ENCODE assay signal across 1 cellular context in the genomic region with DNA sequence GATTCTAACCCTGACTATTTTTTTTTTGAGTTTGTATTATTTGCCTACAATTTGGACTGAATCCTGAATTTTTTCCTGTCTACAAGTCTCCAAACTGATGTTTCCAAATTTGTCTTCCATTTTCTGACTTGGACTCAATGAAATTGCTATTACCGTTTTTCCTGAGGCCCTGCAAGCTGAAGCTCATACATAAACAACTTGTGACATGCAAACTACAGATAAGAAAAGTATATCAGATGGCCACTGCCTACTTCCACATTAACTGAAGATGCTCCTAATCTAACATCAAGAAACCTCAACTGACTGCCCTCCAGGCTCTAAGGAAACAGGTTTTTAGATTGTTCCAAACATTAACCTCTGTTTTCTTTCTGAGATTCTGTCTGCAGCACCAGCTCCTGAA.
TF ChIP-seq lines count a peak whose summit lies in the region.

No MANE protein-coding gene starts in this region.

TF ChIP-seq in K562, 482 proteins besides CTCF, POLR2A, EP300 and RAD21 (continued from another document and continues in another):
- TF ChIP-seq, protein P1, sequence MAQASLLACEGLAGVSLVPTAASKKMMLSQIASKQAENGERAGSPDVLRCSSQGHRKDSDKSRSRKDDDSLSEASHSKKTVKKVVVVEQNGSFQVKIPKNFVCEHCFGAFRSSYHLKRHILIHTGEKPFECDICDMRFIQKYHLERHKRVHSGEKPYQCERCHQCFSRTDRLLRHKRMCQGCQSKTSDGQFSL (CRISPR knock-in tag; IDR thresholded peaks at IDR 0.05): no peak
- TF ChIP-seq, protein P1 (tag; IDR thresholded peaks at IDR 0.05): no peak
- TF ChIP-seq TFAM (CRISPR knock-in tag; conservative IDR thresholded peaks at IDR 0.05) (no peak), SOX6 (IDR thresholded peaks at IDR 0.05) (peak; percentile 22; the same call in 1 of the 2 replicates), ZNF583 (CRISPR knock-in tag; IDR thresholded peaks at IDR 0.05) (no peak), NRF1 (conservative IDR thresholded peaks at IDR 0.05 in 1 of 2, IDR thresholded peaks at IDR 0.05 in 1 of 2) (no peak), ZNF253 (CRISPR knock-in tag; conservative IDR thresholded peaks at IDR 0.05) (no peak), CBFA2T3 (IDR thresholded peaks at IDR 0.05) (no peak), ZNF778 (CRISPR knock-in tag; IDR thresholded peaks at IDR 0.05) (no peak), NR2C1 (IDR thresholded peaks at IDR 0.05) (no peak), NR2C1 (tag; IDR thresholded peaks at IDR 0.05) (no peak), CBX3 (IDR thresholded peaks at IDR 0.05; ENCODE audit: borderline replicate concordance in 1 of 2, low read length in 2 of 2) (no peak), HNRNPL (IDR thresholded peaks at IDR 0.05; ENCODE audit: low read depth, low read length) (no peak), RBM14 (IDR thresholded peaks at IDR 0.05; ENCODE audit: borderline replicate concordance, insufficient read depth, low read depth, low read length) (no peak), FOXA3 (CRISPR knock-in tag; conservative IDR thresholded peaks at IDR 0.05 in 1 of 2, IDR thresholded peaks at IDR 0.05 in 1 of 2) (peak in 1 of 2 experiments; percentile 48; a peak in 1 of 4 replicates), ZNF239 (CRISPR knock-in tag; IDR thresholded peaks at IDR 0.05) (peak; percentile 75), ZC3H8 (IDR thresholded peaks at IDR 0.05) (no peak), ZNF23 (CRISPR knock-in tag; IDR thresholded peaks at IDR 0.05) (no peak; the same call in 1 of the 2 replicates), SNIP1 (IDR thresholded peaks at IDR 0.05; ENCODE audit: low read depth) (no peak), MEF2A (IDR thresholded peaks at IDR 0.05; ENCODE audit: control insufficient read depth, low read depth, low read length) (no peak), TOE1 (IDR thresholded peaks at IDR 0.05; ENCODE audit: borderline replicate concordance) (no peak), TOE1 (CRISPR knock-in tag; IDR thresholded peaks at IDR 0.05; ENCODE audit: borderline replicate concordance, low read depth) (no peak), YY1 (IDR thresholded peaks at IDR 0.05; ENCODE audit: borderline replicate concordance in 1 of 3, control insufficient read depth in 1 of 3, extremely low read depth in 1 of 3, insufficient read depth in 3 of 3, insufficient read length in 1 of 3, insufficient replicate concordance in 2 of 3, low read depth in 1 of 3, low read length in 2 of 3) (no peak), MYBL2 (IDR thresholded peaks at IDR 0.05; ENCODE audit: low read depth) (no peak), MYBL2 (CRISPR knock-in tag; IDR thresholded peaks at IDR 0.05; ENCODE audit: borderline replicate concordance) (no peak), SMAD4 (CRISPR knock-in tag; conservative IDR thresholded peaks at IDR 0.05) (peak; percentile 31; the same call in 1 of the 2 replicates), RB1 (IDR thresholded peaks at IDR 0.05; ENCODE audit: low read depth) (no peak), FOSL1 (tag; conservative IDR thresholded peaks at IDR 0.05) (peak; percentile 45; the same call in 1 of the 2 replicates), ZNF696 (CRISPR knock-in tag; conservative IDR thresholded peaks at IDR 0.05) (no peak), FOXM1 (IDR thresholded peaks at IDR 0.05; ENCODE audit: low read depth) (no peak), FOXM1 (CRISPR knock-in tag; IDR thresholded peaks at IDR 0.05; ENCODE audit: low read depth) (no peak), TRIM24 (IDR thresholded peaks at IDR 0.05) (no peak), NR2C2 (CRISPR knock-in tag; IDR thresholded peaks at IDR 0.05) (no peak), NR2C2 (tag; IDR thresholded peaks at IDR 0.05) (no peak; the same call in 1 of the 2 replicates)
- TF ChIP-seq, protein P2, sequence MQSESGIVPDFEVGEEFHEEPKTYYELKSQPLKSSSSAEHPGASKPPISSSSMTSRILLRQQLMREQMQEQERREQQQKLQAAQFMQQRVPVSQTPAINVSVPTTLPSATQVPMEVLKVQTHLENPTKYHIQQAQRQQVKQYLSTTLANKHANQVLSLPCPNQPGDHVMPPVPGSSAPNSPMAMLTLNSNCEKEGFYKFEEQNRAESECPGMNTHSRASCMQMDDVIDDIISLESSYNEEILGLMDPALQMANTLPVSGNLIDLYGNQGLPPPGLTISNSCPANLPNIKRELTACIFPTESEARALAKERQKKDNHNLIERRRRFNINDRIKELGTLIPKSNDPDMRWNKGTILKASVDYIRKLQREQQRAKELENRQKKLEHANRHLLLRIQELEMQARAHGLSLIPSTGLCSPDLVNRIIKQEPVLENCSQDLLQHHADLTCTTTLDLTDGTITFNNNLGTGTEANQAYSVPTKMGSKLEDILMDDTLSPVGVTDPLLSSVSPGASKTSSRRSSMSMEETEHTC (IDR thresholded peaks at IDR 0.05): 0 out of 2 replicates have a peak, but pooled peaks have one; percentile 26
- TF ChIP-seq, protein P3, sequence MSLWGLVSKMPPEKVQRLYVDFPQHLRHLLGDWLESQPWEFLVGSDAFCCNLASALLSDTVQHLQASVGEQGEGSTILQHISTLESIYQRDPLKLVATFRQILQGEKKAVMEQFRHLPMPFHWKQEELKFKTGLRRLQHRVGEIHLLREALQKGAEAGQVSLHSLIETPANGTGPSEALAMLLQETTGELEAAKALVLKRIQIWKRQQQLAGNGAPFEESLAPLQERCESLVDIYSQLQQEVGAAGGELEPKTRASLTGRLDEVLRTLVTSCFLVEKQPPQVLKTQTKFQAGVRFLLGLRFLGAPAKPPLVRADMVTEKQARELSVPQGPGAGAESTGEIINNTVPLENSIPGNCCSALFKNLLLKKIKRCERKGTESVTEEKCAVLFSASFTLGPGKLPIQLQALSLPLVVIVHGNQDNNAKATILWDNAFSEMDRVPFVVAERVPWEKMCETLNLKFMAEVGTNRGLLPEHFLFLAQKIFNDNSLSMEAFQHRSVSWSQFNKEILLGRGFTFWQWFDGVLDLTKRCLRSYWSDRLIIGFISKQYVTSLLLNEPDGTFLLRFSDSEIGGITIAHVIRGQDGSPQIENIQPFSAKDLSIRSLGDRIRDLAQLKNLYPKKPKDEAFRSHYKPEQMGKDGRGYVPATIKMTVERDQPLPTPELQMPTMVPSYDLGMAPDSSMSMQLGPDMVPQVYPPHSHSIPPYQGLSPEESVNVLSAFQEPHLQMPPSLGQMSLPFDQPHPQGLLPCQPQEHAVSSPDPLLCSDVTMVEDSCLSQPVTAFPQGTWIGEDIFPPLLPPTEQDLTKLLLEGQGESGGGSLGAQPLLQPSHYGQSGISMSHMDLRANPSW (CRISPR knock-in tag; IDR thresholded peaks at IDR 0.05): no peak
- TF ChIP-seq, protein P4, sequence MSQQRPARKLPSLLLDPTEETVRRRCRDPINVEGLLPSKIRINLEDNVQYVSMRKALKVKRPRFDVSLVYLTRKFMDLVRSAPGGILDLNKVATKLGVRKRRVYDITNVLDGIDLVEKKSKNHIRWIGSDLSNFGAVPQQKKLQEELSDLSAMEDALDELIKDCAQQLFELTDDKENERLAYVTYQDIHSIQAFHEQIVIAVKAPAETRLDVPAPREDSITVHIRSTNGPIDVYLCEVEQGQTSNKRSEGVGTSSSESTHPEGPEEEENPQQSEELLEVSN (IDR thresholded peaks at IDR 0.05; ENCODE audit: borderline replicate concordance in 1 of 2, extremely low read depth in 1 of 2, insufficient read depth in 1 of 2, insufficient read length in 1 of 2, low read depth in 1 of 2, low read length in 1 of 2, poor library complexity in 1 of 2, severe bottlenecking in 1 of 2): no peak
- TF ChIP-seq, protein P5, sequence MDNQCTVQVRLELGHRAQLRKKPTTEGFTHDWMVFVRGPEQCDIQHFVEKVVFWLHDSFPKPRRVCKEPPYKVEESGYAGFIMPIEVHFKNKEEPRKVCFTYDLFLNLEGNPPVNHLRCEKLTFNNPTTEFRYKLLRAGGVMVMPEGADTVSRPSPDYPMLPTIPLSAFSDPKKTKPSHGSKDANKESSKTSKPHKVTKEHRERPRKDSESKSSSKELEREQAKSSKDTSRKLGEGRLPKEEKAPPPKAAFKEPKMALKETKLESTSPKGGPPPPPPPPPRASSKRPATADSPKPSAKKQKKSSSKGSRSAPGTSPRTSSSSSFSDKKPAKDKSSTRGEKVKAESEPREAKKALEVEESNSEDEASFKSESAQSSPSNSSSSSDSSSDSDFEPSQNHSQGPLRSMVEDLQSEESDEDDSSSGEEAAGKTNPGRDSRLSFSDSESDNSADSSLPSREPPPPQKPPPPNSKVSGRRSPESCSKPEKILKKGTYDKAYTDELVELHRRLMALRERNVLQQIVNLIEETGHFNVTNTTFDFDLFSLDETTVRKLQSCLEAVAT (IDR thresholded peaks at IDR 0.05): no peak
- TF ChIP-seq, protein P6, sequence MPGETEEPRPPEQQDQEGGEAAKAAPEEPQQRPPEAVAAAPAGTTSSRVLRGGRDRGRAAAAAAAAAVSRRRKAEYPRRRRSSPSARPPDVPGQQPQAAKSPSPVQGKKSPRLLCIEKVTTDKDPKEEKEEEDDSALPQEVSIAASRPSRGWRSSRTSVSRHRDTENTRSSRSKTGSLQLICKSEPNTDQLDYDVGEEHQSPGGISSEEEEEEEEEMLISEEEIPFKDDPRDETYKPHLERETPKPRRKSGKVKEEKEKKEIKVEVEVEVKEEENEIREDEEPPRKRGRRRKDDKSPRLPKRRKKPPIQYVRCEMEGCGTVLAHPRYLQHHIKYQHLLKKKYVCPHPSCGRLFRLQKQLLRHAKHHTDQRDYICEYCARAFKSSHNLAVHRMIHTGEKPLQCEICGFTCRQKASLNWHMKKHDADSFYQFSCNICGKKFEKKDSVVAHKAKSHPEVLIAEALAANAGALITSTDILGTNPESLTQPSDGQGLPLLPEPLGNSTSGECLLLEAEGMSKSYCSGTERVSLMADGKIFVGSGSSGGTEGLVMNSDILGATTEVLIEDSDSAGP (CRISPR knock-in tag; IDR thresholded peaks at IDR 0.05): no peak
- TF ChIP-seq, protein P7, sequence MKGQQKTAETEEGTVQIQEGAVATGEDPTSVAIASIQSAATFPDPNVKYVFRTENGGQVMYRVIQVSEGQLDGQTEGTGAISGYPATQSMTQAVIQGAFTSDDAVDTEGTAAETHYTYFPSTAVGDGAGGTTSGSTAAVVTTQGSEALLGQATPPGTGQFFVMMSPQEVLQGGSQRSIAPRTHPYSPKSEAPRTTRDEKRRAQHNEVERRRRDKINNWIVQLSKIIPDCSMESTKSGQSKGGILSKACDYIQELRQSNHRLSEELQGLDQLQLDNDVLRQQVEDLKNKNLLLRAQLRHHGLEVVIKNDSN (CRISPR knock-in tag; IDR thresholded peaks at IDR 0.05): no peak
- TF ChIP-seq, protein P8, sequence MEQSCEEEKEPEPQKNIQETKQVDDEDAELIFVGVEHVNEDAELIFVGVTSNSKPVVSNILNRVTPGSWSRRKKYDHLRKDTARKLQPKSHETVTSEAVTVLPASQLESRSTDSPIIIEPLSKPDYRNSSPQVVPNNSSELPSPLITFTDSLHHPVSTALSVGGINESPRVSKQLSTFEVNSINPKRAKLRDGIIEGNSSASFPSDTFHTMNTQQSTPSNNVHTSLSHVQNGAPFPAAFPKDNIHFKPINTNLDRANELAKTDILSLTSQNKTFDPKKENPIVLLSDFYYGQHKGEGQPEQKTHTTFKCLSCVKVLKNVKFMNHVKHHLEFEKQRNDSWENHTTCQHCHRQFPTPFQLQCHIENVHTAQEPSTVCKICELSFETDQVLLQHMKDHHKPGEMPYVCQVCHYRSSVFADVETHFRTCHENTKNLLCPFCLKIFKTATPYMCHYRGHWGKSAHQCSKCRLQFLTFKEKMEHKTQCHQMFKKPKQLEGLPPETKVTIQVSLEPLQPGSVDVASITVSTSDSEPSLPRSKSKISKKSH (CRISPR knock-in tag; IDR thresholded peaks at IDR 0.05): no peak
- TF ChIP-seq, protein P9, sequence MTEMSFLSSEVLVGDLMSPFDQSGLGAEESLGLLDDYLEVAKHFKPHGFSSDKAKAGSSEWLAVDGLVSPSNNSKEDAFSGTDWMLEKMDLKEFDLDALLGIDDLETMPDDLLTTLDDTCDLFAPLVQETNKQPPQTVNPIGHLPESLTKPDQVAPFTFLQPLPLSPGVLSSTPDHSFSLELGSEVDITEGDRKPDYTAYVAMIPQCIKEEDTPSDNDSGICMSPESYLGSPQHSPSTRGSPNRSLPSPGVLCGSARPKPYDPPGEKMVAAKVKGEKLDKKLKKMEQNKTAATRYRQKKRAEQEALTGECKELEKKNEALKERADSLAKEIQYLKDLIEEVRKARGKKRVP (CRISPR knock-in tag; IDR thresholded peaks at IDR 0.05): peak; percentile 58; the same call in 1 of the 2 replicates
- TF ChIP-seq, protein P10, sequence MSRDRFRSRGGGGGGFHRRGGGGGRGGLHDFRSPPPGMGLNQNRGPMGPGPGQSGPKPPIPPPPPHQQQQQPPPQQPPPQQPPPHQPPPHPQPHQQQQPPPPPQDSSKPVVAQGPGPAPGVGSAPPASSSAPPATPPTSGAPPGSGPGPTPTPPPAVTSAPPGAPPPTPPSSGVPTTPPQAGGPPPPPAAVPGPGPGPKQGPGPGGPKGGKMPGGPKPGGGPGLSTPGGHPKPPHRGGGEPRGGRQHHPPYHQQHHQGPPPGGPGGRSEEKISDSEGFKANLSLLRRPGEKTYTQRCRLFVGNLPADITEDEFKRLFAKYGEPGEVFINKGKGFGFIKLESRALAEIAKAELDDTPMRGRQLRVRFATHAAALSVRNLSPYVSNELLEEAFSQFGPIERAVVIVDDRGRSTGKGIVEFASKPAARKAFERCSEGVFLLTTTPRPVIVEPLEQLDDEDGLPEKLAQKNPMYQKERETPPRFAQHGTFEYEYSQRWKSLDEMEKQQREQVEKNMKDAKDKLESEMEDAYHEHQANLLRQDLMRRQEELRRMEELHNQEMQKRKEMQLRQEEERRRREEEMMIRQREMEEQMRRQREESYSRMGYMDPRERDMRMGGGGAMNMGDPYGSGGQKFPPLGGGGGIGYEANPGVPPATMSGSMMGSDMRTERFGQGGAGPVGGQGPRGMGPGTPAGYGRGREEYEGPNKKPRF (IDR thresholded peaks at IDR 0.05; ENCODE audit: low read depth, low read length): no peak
- TF ChIP-seq, protein P11, sequence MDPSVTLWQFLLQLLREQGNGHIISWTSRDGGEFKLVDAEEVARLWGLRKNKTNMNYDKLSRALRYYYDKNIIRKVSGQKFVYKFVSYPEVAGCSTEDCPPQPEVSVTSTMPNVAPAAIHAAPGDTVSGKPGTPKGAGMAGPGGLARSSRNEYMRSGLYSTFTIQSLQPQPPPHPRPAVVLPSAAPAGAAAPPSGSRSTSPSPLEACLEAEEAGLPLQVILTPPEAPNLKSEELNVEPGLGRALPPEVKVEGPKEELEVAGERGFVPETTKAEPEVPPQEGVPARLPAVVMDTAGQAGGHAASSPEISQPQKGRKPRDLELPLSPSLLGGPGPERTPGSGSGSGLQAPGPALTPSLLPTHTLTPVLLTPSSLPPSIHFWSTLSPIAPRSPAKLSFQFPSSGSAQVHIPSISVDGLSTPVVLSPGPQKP (CRISPR knock-in tag; IDR thresholded peaks at IDR 0.05): no peak
- TF ChIP-seq, protein P12, sequence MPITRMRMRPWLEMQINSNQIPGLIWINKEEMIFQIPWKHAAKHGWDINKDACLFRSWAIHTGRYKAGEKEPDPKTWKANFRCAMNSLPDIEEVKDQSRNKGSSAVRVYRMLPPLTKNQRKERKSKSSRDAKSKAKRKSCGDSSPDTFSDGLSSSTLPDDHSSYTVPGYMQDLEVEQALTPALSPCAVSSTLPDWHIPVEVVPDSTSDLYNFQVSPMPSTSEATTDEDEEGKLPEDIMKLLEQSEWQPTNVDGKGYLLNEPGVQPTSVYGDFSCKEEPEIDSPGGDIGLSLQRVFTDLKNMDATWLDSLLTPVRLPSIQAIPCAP (CRISPR knock-in tag; IDR thresholded peaks at IDR 0.05; ENCODE audit: borderline replicate concordance): no peak
- TF ChIP-seq, protein P13, sequence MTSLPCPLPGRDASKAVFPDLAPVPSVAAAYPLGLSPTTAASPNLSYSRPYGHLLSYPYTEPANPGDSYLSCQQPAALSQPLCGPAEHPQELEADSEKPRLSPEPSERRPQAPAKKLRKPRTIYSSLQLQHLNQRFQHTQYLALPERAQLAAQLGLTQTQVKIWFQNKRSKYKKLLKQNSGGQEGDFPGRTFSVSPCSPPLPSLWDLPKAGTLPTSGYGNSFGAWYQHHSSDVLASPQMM (CRISPR knock-in tag; IDR thresholded peaks at IDR 0.05): no peak
